16 cellular contexts compared by ENCODE assay signal in the genomic region with DNA sequence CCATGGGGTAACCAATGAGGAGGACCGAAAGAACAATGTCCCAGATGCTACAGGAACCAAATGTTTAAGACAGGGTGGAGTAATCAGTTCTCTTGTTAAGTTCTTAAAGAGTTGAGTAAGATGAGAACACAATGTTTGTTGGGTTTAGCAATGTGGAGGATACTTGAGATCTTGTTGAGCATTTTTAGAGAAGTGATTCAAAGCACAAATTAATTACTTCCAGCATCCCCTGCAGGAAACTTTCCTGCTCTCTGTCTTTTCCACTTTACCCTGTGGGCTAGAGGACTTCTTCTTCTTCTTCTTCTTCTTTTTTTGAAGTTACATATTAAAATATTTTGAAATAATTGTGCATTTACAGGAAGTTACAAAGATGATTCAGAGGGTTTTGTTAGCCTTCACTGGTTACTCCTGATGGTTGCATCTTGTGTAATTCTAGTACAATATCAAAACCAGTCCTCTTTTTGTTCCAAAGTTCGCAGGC. TPM values are rescaled to one million over a fixed set of nuclear protein-coding genes. Genes with fewer than 3 reads are reported as not detected.
DNase-seq lines count a peak whose midpoint lies in the region; ATAC-seq and TF ChIP-seq lines count a peak whose summit lies in the region.
"Had no signal": no experiment of that assay in that cellular context is flagged by ENCODE, and none has a peak within 500 bp of the region (broad histone marks: within the 10 kb centered on the region; RNA-seq: fewer than 3 reads in every experiment).

No MANE protein-coding gene starts in this region.

- H3K36me3 Mint-ChIP-seq in naive thymus-derived CD4-positive, alpha-beta T cell = no peaks in the 10 kb centered on the region
- H3K36me3 Mint-ChIP-seq in CD8-positive, alpha-beta memory T cell = peaks cover 0 to 2% (median 0%) of the 10 kb centered on the region in 3 donors
- H3K36me3 Mint-ChIP-seq: activated CD4-positive, alpha-beta memory T cell treated with anti-CD3 and anti-CD28 coated beads for 36 hours had no signal

- H3K36me3 ChIP-seq in esophagus muscularis mucosa = no peaks in the 10 kb centered on the region
- no peaks in the 10 kb centered on the region for H3K36me3 ChIP-seq in naive thymus-derived CD4-positive, alpha-beta T cell (ENCODE audit: control insufficient read depth in 2 of 3, insufficient read depth in 3 of 3, low read length in 3 of 3)
- no peaks in the 10 kb centered on the region for H3K36me3 ChIP-seq in CD8-positive, alpha-beta memory T cell (ENCODE audit: insufficient read depth, low read length)
- H3K36me3 ChIP-seq: Peyer's patch had no signal

- H3K4me3 Mint-ChIP-seq in naive thymus-derived CD4-positive, alpha-beta T cell = no peak overlapping the region
- no peak overlapping the region for H3K4me3 Mint-ChIP-seq in CD8-positive, alpha-beta memory T cell
- H3K4me3 Mint-ChIP-seq: activated CD4-positive, alpha-beta memory T cell treated with anti-CD3 and anti-CD28 coated beads for 36 hours had no signal

- CTCF ChIA-PET in naive thymus-derived CD4-positive, alpha-beta T cell (lab: Charles Lee) = no interaction called here
- CTCF ChIA-PET in CD8-positive, alpha-beta memory T cell (lab: Charles Lee) = no interaction called here
- CTCF ChIA-PET in RWPE1 (lab: Yijun Ruan, JAX) = no interaction called here

- POLR2A ChIA-PET in naive thymus-derived CD4-positive, alpha-beta T cell (lab: Charles Lee) = no interaction called here
- POLR2A ChIA-PET in CD8-positive, alpha-beta memory T cell (lab: Charles Lee) = no interaction called here
- POLR2A ChIA-PET in RWPE1 (lab: Yijun Ruan, JAX; ENCODE audit: low non-redundant PET) = no interaction called here

- H3K4me3 ChIP-seq in AG10803 (ENCODE audit: low read length) (no peak overlapping the region), esophagus muscularis mucosa (no peak overlapping the region)
- no peak overlapping the region for H3K4me3 ChIP-seq in naive thymus-derived CD4-positive, alpha-beta T cell (ENCODE audit: low read length)
- no peak overlapping the region for H3K4me3 ChIP-seq in CD8-positive, alpha-beta memory T cell (ENCODE audit: low read length)
- H3K4me3 ChIP-seq: GM12878, Peyer's patch had no signal

- TF ChIP-seq CTCF in AG10803 (conservative IDR thresholded peaks at IDR 0.05; ENCODE audit: low read length) (no peak), esophagus muscularis mucosa (IDR thresholded peaks at IDR 0.05) (no peak), RWPE1 (conservative IDR thresholded peaks at IDR 0.05; ENCODE audit: low read depth) (no peak)

- H3K27ac ChIP-seq in esophagus muscularis mucosa (replicated peaks in 1 of 4) (peak overlapping the region; percentile 46 to 62 (median 55)), RWPE1 (no peak overlapping the region)
- H3K27ac ChIP-seq in naive thymus-derived CD4-positive, alpha-beta T cell (ENCODE audit: low read depth, low read length) = no peak overlapping the region
- no peak overlapping the region for H3K27ac ChIP-seq in CD8-positive, alpha-beta memory T cell (ENCODE audit: low read depth, low read length)

- no peak for TF ChIP-seq POLR2A in esophagus muscularis mucosa (IDR thresholded peaks at IDR 0.05; ENCODE audit: low read depth)

- H3K9me3 ChIP-seq in esophagus muscularis mucosa = peaks cover 0 to 5% (median 0%) of the 10 kb centered on the region in 4 donors
- no peaks in the 10 kb centered on the region for H3K9me3 ChIP-seq in naive thymus-derived CD4-positive, alpha-beta T cell (ENCODE audit: control insufficient read depth in 2 of 3, low read length in 3 of 3)
- no peaks in the 10 kb centered on the region for H3K9me3 ChIP-seq in CD8-positive, alpha-beta memory T cell (ENCODE audit: low read length)
- H3K9me3 ChIP-seq: Peyer's patch had no signal

- no peak overlapping the region for H3K27ac Mint-ChIP-seq in naive thymus-derived CD4-positive, alpha-beta T cell
- H3K27ac Mint-ChIP-seq in CD8-positive, alpha-beta memory T cell = no peak overlapping the region
- H3K27ac Mint-ChIP-seq: activated CD4-positive, alpha-beta memory T cell treated with anti-CD3 and anti-CD28 coated beads for 36 hours had no signal

- H3K27me3 Mint-ChIP-seq in naive thymus-derived CD4-positive, alpha-beta T cell = peaks cover 0 to 19% (median 11%) of the 10 kb centered on the region in 5 donors
- H3K27me3 Mint-ChIP-seq in CD8-positive, alpha-beta memory T cell = peaks cover 3 to 16% of the 10 kb centered on the region in 2 donors

- H3K4me1 ChIP-seq in esophagus muscularis mucosa = peaks cover 23 to 78% (median 72%) of the 10 kb centered on the region in 4 donors
- H3K4me1 ChIP-seq in naive thymus-derived CD4-positive, alpha-beta T cell (ENCODE audit: control insufficient read depth in 2 of 2, insufficient read depth in 2 of 2, low read length in 2 of 2) = no peaks in the 10 kb centered on the region
- no peaks in the 10 kb centered on the region for H3K4me1 ChIP-seq in CD8-positive, alpha-beta memory T cell (ENCODE audit: insufficient read depth, low read length)

- peaks cover 0 to 3% (median 0%) of the 10 kb centered on the region in 11 donors for H3K9me3 Mint-ChIP-seq in naive thymus-derived CD4-positive, alpha-beta T cell
- peaks cover 0 to 4% (median 0%) of the 10 kb centered on the region in 5 donors for H3K9me3 Mint-ChIP-seq in CD8-positive, alpha-beta memory T cell
- H3K9me3 Mint-ChIP-seq: activated CD4-positive, alpha-beta memory T cell treated with anti-CD3 and anti-CD28 coated beads for 36 hours had no signal

- TF ChIP-seq EP300 in esophagus muscularis mucosa (IDR thresholded peaks at IDR 0.05) = no peak

- 67% methylated on average over 2 of the region's 2 CpGs for WGBS in esophagus muscularis mucosa

- peak; percentile 64 for ATAC-seq in naive thymus-derived CD4-positive, alpha-beta T cell
- ATAC-seq: GM12878 had no signal

- no peaks in the 10 kb centered on the region for H3K4me1 Mint-ChIP-seq in naive thymus-derived CD4-positive, alpha-beta T cell
- no peaks in the 10 kb centered on the region for H3K4me1 Mint-ChIP-seq in CD8-positive, alpha-beta memory T cell

- intact Hi-C loops in esophagus muscularis mucosa (cut with DNase I) = no loop called here
- intact Hi-C loops in naive thymus-derived CD4-positive, alpha-beta T cell (cut with micrococcal nuclease) = no loop called here

- DNase-seq in AG10803 (ENCODE audit: low read depth) (peak; percentile 54), NOMO-1 (lab: John Stamatoyannopoulos, UW; ENCODE audit: unreplicated experiment in 2 of 2) (peak; percentile 86 to 98), esophagus muscularis mucosa (ENCODE audit: extremely low spot score) (no peak), midbrain (lab: John Stamatoyannopoulos, UW) (no peak), retina (no peak), RWPE1 (ENCODE audit: low spot score) (no peak)
- no peak for DNase-seq in naive thymus-derived CD4-positive, alpha-beta T cell
- DNase-seq in CD8-positive, alpha-beta memory T cell = no peak
- DNase-seq: activated CD4-positive, alpha-beta memory T cell treated with anti-CD3 and anti-CD28 coated beads for 36 hours; caudate nucleus; DMS79 treated with DMSO at 0.1 percent for 48 hours; erythroblast; left cardiac atrium; MM.1S; Peyer's patch had no signal

- no peaks in the 10 kb centered on the region for H3K27me3 ChIP-seq in esophagus muscularis mucosa
- no peaks in the 10 kb centered on the region for H3K27me3 ChIP-seq in naive thymus-derived CD4-positive, alpha-beta T cell (ENCODE audit: control insufficient read depth in 2 of 2, insufficient read depth in 2 of 2, low read length in 2 of 2)
- no peaks in the 10 kb centered on the region for H3K27me3 ChIP-seq in CD8-positive, alpha-beta memory T cell (ENCODE audit: insufficient read depth, low read length, poor library complexity, severe bottlenecking)
- H3K27me3 ChIP-seq: Peyer's patch had no signal

RNA-seq across cellular contexts. Expression of a gene that starts 13.4 kb away (rescaled TPM):
- 100 to 1,000 TPM; 278 to 487 (median 347) TPM for total RNA-seq in esophagus muscularis mucosa
- 1 to 10 TPM in 1 of 5 experiments, under 1 TPM in 2, not detected in 2; 0.24 to 3.5 (median 0.36) TPM for total RNA-seq in naive thymus-derived CD4-positive, alpha-beta T cell
- polyA plus RNA-seq in naive thymus-derived CD4-positive, alpha-beta T cell = not detected
- under 1 TPM; 0.35 to 0.61 TPM for total RNA-seq in CD8-positive, alpha-beta memory T cell
- polyA plus RNA-seq in CD8-positive, alpha-beta memory T cell = not detected

Comparison
In these comparisons a context has a peak if more than half of its experiments do, and no peak if none do; other contexts are left out.
1. DNase-seq: peak in AG10803 (single experiment) and NOMO-1 (2 of 2); none in esophagus muscularis mucosa (single experiment), naive thymus-derived CD4-positive, alpha-beta T cell (0 of 9), midbrain (single experiment), CD8-positive, alpha-beta memory T cell (0 of 5), retina (single experiment) and RWPE1 (single experiment).
2. H3K27ac ChIP-seq: peak in esophagus muscularis mucosa (4 of 4); none in naive thymus-derived CD4-positive, alpha-beta T cell (single experiment), CD8-positive, alpha-beta memory T cell (single experiment) and RWPE1 (single experiment).
3. RNA of a gene that starts 13.4 kb away (total RNA-seq): 278 to 487 TPM in esophagus muscularis mucosa; 0.35 to 0.61 TPM in CD8-positive, alpha-beta memory T cell and 0.24 to 3.5 TPM in naive thymus-derived CD4-positive, alpha-beta T cell; every median in the first group is over 10 times any median in the second.